ENCODE assay signal across 7 cellular contexts in the genomic region with DNA sequence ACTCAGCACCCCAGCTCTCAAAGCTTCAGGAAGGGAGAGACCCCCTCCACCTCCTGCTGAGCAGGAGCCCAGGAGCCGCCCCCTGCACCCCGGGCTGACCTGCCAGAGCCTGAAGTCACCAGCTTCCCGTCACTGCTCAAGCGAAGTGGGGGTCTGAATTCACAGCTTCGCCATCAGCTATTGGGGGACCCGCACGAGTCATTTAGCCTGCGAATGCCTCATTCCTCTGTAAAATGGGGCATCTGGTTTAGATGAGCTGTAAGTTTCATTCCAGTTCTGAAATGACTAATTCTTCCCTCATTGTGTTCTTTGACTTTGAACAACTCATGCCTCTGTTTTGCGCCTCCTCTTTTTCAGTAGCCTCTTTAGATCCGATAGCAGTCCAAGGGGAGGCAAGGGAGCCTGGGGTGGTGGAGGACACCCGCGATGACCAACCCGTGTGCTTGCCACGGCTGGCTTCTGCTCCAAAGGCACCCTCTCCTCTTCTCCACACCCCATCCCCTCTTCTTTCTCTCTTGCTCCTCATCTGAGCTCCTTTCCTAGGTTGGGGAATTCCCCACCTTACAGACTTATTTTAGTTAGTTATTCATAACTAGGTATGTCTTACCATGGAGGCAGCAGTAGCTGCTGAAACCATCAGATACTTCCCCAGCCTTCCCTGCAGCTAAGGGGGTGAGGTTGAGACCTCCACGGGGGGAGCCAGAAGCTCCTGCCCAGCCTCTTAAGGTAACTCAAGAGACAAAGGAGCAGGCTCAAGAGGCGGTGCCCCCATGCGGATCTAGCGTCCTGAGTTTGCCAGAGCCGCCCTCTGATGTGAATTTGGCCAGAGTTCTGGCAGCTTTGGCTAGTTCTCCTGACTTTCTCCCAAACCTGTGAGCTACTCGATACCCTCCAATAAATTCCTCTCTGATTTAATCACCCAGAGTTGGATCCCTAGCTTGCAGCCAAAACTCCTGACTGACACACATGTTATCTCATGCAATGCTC. TPM values are rescaled to one million over a fixed set of nuclear protein-coding genes. Genes with fewer than 3 reads are reported as not detected.
DNase-seq lines count a peak whose midpoint lies in the region; ATAC-seq and TF ChIP-seq lines count a peak whose summit lies in the region.

No MANE protein-coding gene starts in this region.

- H3K4me1 ChIP-seq in neuronal stem cell (ENCODE audit: control insufficient read depth in 2 of 2, insufficient read depth in 1 of 2, low read depth in 1 of 2, low read length in 2 of 2) = peaks cover 0 to 27% of the 10 kb centered on the region in 2 donors
- no peaks in the 10 kb centered on the region for H3K4me1 ChIP-seq in colonic mucosa

- no peak overlapping the region for H3K4ac ChIP-seq in neuronal stem cell (ENCODE audit: low read length)

- H3K4me3 Mint-ChIP-seq in activated T-cell treated with anti-CD3 and anti-CD28 coated beads, Interleukin-2, amount 50 U/mL, for 4 hours = peak overlapping the region; percentile 68
- H3K4me3 Mint-ChIP-seq in Calu3 (ENCODE audit: low read depth, unreplicated experiment) = no peak overlapping the region

- no peaks in the 10 kb centered on the region for H3K36me3 ChIP-seq in neuronal stem cell (replicated peaks in 1 of 2; ENCODE audit: control insufficient read depth in 2 of 2, insufficient read depth in 2 of 2, low read length in 2 of 2)
- no peaks in the 10 kb centered on the region for H3K36me3 ChIP-seq in colonic mucosa

- H3K18ac ChIP-seq in neuronal stem cell (ENCODE audit: low read length) = peak overlapping the region; percentile 25

- TF ChIP-seq CTCF in Calu3 (IDR thresholded peaks at IDR 0.05; ENCODE audit: unreplicated experiment) = no peak
- TF ChIP-seq CTCF in colonic mucosa (IDR thresholded peaks at IDR 0.05) = no peak

- peak; percentile 45 for ATAC-seq in GM18909 (IDR thresholded peaks at IDR 0.05; ENCODE audit: poor library complexity, unreplicated experiment)
- ATAC-seq in HG03103 (IDR thresholded peaks at IDR 0.05; ENCODE audit: low read depth, unreplicated experiment) = peak; percentile 51
- peak; percentile 81 to 84 for ATAC-seq in activated T-cell treated with anti-CD3 and anti-CD28 coated beads, Interleukin-2, amount 50 U/mL, for 4 hours

- no peak overlapping the region for H3K14ac ChIP-seq in neuronal stem cell (ENCODE audit: low read length)

- peaks cover 56% of the 10 kb centered on the region for H3K4me1 Mint-ChIP-seq in activated T-cell treated with anti-CD3 and anti-CD28 coated beads, Interleukin-2, amount 50 U/mL, for 4 hours (ENCODE audit: low read depth)
- peaks cover 21% of the 10 kb centered on the region for H3K4me1 Mint-ChIP-seq in Calu3 (ENCODE audit: low read depth, unreplicated experiment)

- H2BK5ac ChIP-seq in neuronal stem cell (ENCODE audit: low read length) = no peak overlapping the region

- no peak overlapping the region for H4K8ac ChIP-seq in neuronal stem cell (ENCODE audit: low read depth, low read length)

- intact Hi-C loops in Calu3 (cut with micrococcal nuclease; ENCODE audit: unreplicated experiment) = no loop called here
- intact Hi-C loops in colonic mucosa (cut with DNase I) = no loop called here

- H3K4me3 ChIP-seq in neuronal stem cell (ENCODE audit: low read length in 2 of 2) (no peak overlapping the region), colonic mucosa (no peak overlapping the region)

- no peak overlapping the region for H2AFZ ChIP-seq in neuronal stem cell (ENCODE audit: low read length)

- H3K27ac ChIP-seq in neuronal stem cell (replicated peaks; ENCODE audit: low read length) (no peak overlapping the region), colonic mucosa (no peak overlapping the region)

- no CpG with 5 or more reads among the region's 20 CpGs for WGBS in neuronal stem cell (ENCODE audit: extremely low coverage in 2 of 2, insufficient read length in 2 of 2, insufficient replicate concordance in 1 of 2), 2 donors

- no peak overlapping the region for H3K4me2 ChIP-seq in neuronal stem cell (ENCODE audit: insufficient read depth, low read length, poor library complexity, severe bottlenecking)

- no peaks in the 10 kb centered on the region for H3K27me3 Mint-ChIP-seq in activated T-cell treated with anti-CD3 and anti-CD28 coated beads, Interleukin-2, amount 50 U/mL, for 4 hours (ENCODE audit: low read depth)
- H3K27me3 Mint-ChIP-seq in Calu3 (ENCODE audit: unreplicated experiment) = peaks cover 55% of the 10 kb centered on the region

- no peak overlapping the region for H3K9ac ChIP-seq in neuronal stem cell (ENCODE audit: low read depth, low read length, poor library complexity)
- H3K9ac ChIP-seq in colonic mucosa (ENCODE audit: low read depth in 2 of 2, low read length in 2 of 2) = no peak overlapping the region

- no peak overlapping the region for H2AK5ac ChIP-seq in neuronal stem cell (ENCODE audit: low read depth, low read length)

- DNase-seq in activated T-cell treated with anti-CD3 and anti-CD28 coated beads, Interleukin-2, amount 50 U/mL, for 4 hours = no peak
- DNase-seq in neuronal stem cell (ENCODE audit: low spot score) (no peak), Calu3 (no peak), colonic mucosa (no peak), T-helper 9 cell (no peak)

- H3K9me3 Mint-ChIP-seq in activated T-cell treated with anti-CD3 and anti-CD28 coated beads, Interleukin-2, amount 50 U/mL, for 4 hours = no peaks in the 10 kb centered on the region
- no peaks in the 10 kb centered on the region for H3K9me3 Mint-ChIP-seq in Calu3 (ENCODE audit: low read depth, unreplicated experiment)

- no peak overlapping the region for H4K91ac ChIP-seq in neuronal stem cell (ENCODE audit: low read depth, low read length, poor library complexity)

- H3K27ac Mint-ChIP-seq in Calu3 (ENCODE audit: unreplicated experiment) = no peak overlapping the region

- peak overlapping the region; percentile 19 for H2BK120ac ChIP-seq in neuronal stem cell (ENCODE audit: low read depth, low read length)

- no peaks in the 10 kb centered on the region for H3K79me1 ChIP-seq in neuronal stem cell (ENCODE audit: low read depth, low read length)

- CTCF ChIA-PET in Calu3 (lab: Charles Lee) = interaction anchor here (0.7 to 2.4 kb wide), 3 partner anchors 249 to 269 kb away, joined by 3 to 7 read pairs (median 3); no protein-coding TSS in a partner anchor

- no peaks in the 10 kb centered on the region for H3K36me3 Mint-ChIP-seq in activated T-cell treated with anti-CD3 and anti-CD28 coated beads, Interleukin-2, amount 50 U/mL, for 4 hours (ENCODE audit: insufficient read depth)
- peaks cover 10% of the 10 kb centered on the region for H3K36me3 Mint-ChIP-seq in Calu3 (ENCODE audit: insufficient read depth, unreplicated experiment)

- no TSS peak for BruUV-seq in Calu3 (replicated peaks; lab: Mats Ljungman, UMichigan)

- no peak overlapping the region for H2BK12ac ChIP-seq in neuronal stem cell (ENCODE audit: low read length)

- no peak overlapping the region for H3K23ac ChIP-seq in neuronal stem cell (ENCODE audit: low read depth, low read length, poor library complexity)

- peak overlapping the region; percentile 35 for H2BK15ac ChIP-seq in neuronal stem cell (ENCODE audit: low read length)

- H3K9me3 ChIP-seq in neuronal stem cell (replicated peaks in 1 of 2; ENCODE audit: control insufficient read depth in 2 of 2, insufficient read depth in 1 of 2, low read depth in 1 of 2, low read length in 2 of 2) = no peaks in the 10 kb centered on the region
- no peaks in the 10 kb centered on the region for H3K9me3 ChIP-seq in colonic mucosa

- H3K27me3 ChIP-seq in neuronal stem cell (ENCODE audit: control insufficient read depth in 3 of 3, insufficient read depth in 3 of 3, low read depth in 1 of 3, low read length in 3 of 3) = peaks cover 0 to 32% (median 0%) of the 10 kb centered on the region in 3 experiments
- no peaks in the 10 kb centered on the region for H3K27me3 ChIP-seq in colonic mucosa

RNA-seq across cellular contexts. Expression of a gene that starts 47.7 kb away (rescaled TPM):
- 100 to 1,000 TPM; 231 to 261 (median 237) TPM for total RNA-seq in activated T-cell treated with anti-CD3 and anti-CD28 coated beads, Interleukin-2, amount 50 U/mL, for 4 hours
- polyA plus RNA-seq in neuronal stem cell (2013, experiment 1 of 2) = 75.9 TPM
- 76.3 TPM for polyA plus RNA-seq in neuronal stem cell (2013, experiment 2 of 2)
- total RNA-seq in Calu3 (2022) = 133 and 139 TPM in 2 replicates
- 100 to 1,000 TPM in 1 of 2 donors, 10 to 100 TPM in 1; 80.3 to 110 TPM for total RNA-seq in colonic mucosa
